Comparison of ENCODE assay signal across 8 cellular contexts in genomic region chr6:100099189-100100074, GRCh38.
DNase-seq lines count a peak whose midpoint lies in the region; ATAC-seq and TF ChIP-seq lines count a peak whose summit lies in the region.

No MANE protein-coding gene starts in this region.

- H2AFZ ChIP-seq in PC-9: no peak overlapping the region

- TF ChIP-seq CTCF in CD4-positive, alpha-beta T cell (IDR thresholded peaks at IDR 0.05): peak; percentile 40
- TF ChIP-seq CTCF in HFFc6 (IDR thresholded peaks at IDR 0.05) (peak; percentile 88), PC-9 (conservative IDR thresholded peaks at IDR 0.05) (peak; percentile 80), tibial nerve (IDR thresholded peaks at IDR 0.05) (peak in 4 of 5 experiments; percentile 36 to 46 (median 42))

- no peaks in the 10 kb centered on the region for H3K4me1 ChIP-seq in PC-9 (replicated peaks; ENCODE audit: insufficient read depth)
- no peaks in the 10 kb centered on the region for H3K4me1 ChIP-seq in tibial nerve

- no peak overlapping the region for H3K4me2 ChIP-seq in PC-9

- H3K4me3 Mint-ChIP-seq in CD4-positive, alpha-beta T cell: no peak overlapping the region
- H3K4me3 Mint-ChIP-seq in HFFc6: no peak overlapping the region
- H3K4me3 Mint-ChIP-seq in activated T-cell treated with anti-CD3 and anti-CD28 coated beads, Interleukin-2, amount 50 U/mL, for 72 hours: no peak overlapping the region

- no peak overlapping the region for H3K27ac ChIP-seq in CD4-positive, alpha-beta T cell (ENCODE audit: low read depth, low read length)
- H3K27ac ChIP-seq in PC-9: no peak overlapping the region
- H3K27ac ChIP-seq in tibial nerve: no peak overlapping the region

- H3K4me3 ChIP-seq in PC-9 (no peak overlapping the region), tibial nerve (no peak overlapping the region)

- H3K36me3 ChIP-seq in PC-9 (ENCODE audit: low read depth) (no peaks in the 10 kb centered on the region), tibial nerve (no peaks in the 10 kb centered on the region)

- intact Hi-C loops in CD4-positive, alpha-beta T cell (cut with DNase I, micrococcal nuclease): loop anchor here (5.0 to 10.0 kb wide), 3 partner anchors 232 to 635 kb away; no protein-coding TSS in a partner anchor
- intact Hi-C loops in PC-9 (cut with micrococcal nuclease; ENCODE audit: unreplicated experiment): loop anchor here (1.0 kb wide), 2 partner anchors 97 to 231 kb away; no protein-coding TSS in a partner anchor

- no peaks in the 10 kb centered on the region for H3F3A ChIP-seq in PC-9 (ENCODE audit: insufficient read depth, low read depth)

- CTCF ChIA-PET in CD4-positive, alpha-beta T cell (lab: Charles Lee): interaction anchor here (1.4 kb wide), 1 partner anchor 232 kb away, joined by 6 read pairs; no protein-coding TSS in a partner anchor
- CTCF ChIA-PET in PC-9 (lab: Charles Lee): interaction anchor here (1.2 to 1.8 kb wide), 2 partner anchors 11 to 98 kb away, joined by 3 to 7 read pairs; no protein-coding TSS in a partner anchor

- no peak for TF ChIP-seq EP300 in tibial nerve (IDR thresholded peaks at IDR 0.05)

- H3K27me3 ChIP-seq in CD4-positive, alpha-beta T cell (ENCODE audit: control insufficient read depth, insufficient read depth, low read length): no peaks in the 10 kb centered on the region
- H3K27me3 ChIP-seq in PC-9 (ENCODE audit: insufficient read depth, low read depth): no peaks in the 10 kb centered on the region
- peaks cover 0 to 3% of the 10 kb centered on the region in 2 donors for H3K27me3 ChIP-seq in tibial nerve

- peaks cover 8% of the 10 kb centered on the region for H3K27me3 Mint-ChIP-seq in CD4-positive, alpha-beta T cell
- no peaks in the 10 kb centered on the region for H3K27me3 Mint-ChIP-seq in HFFc6 (ENCODE audit: insufficient read depth)
- peaks cover 12% of the 10 kb centered on the region for H3K27me3 Mint-ChIP-seq in activated T-cell treated with anti-CD3 and anti-CD28 coated beads, Interleukin-2, amount 50 U/mL, for 72 hours (ENCODE audit: low read depth)

- H3K79me2 ChIP-seq in PC-9 (ENCODE audit: low read depth): no peaks in the 10 kb centered on the region

- H3K27ac Mint-ChIP-seq in CD4-positive, alpha-beta T cell: no peak overlapping the region
- H3K27ac Mint-ChIP-seq in HFFc6: no peak overlapping the region
- H3K27ac Mint-ChIP-seq in activated T-cell treated with anti-CD3 and anti-CD28 coated beads, Interleukin-2, amount 50 U/mL, for 72 hours: no peak overlapping the region

- H3K36me3 Mint-ChIP-seq in CD4-positive, alpha-beta T cell (ENCODE audit: low read depth): no peaks in the 10 kb centered on the region
- H3K36me3 Mint-ChIP-seq in HFFc6 (ENCODE audit: low read depth): no peaks in the 10 kb centered on the region
- H3K36me3 Mint-ChIP-seq in activated T-cell treated with anti-CD3 and anti-CD28 coated beads, Interleukin-2, amount 50 U/mL, for 72 hours (ENCODE audit: insufficient read depth in 2 of 2): no peaks in the 10 kb centered on the region

- DNase-seq in CD4-positive, alpha-beta T cell: no peak
- DNase-seq in HFFc6 (peak; percentile 50), PC-9 (no peak), fibroblast of peridontal ligament (ENCODE audit: extremely low read depth) (peak; percentile 63), tibial nerve (ENCODE audit: low spot score in 2 of 2) (no peak)
- DNase-seq in stimulated activated CD4-positive, alpha-beta T cell treated with anti-CD3 and anti-CD28 coated beads, Interleukin-2, amount 100 ng/mL, for 48 hours: no peak
- DNase-seq in activated T-cell treated with anti-CD3 and anti-CD28 coated beads, Interleukin-2, amount 50 U/mL, for 72 hours: no peak

- WGBS in tibial nerve, 2 donors: 34 to 44% methylated on average over 4 of the region's 4 CpGs

- BruUV-seq in PC-9 (replicated peaks; lab: Mats Ljungman, UMichigan): no TSS peak

- no peaks in the 10 kb centered on the region for H3K9me3 ChIP-seq in CD4-positive, alpha-beta T cell (ENCODE audit: control insufficient read depth, low read length)
- H3K9me3 ChIP-seq in PC-9 (ENCODE audit: insufficient read depth, low read depth) (no peaks in the 10 kb centered on the region), tibial nerve (no peaks in the 10 kb centered on the region)

- TF ChIP-seq POLR2A in tibial nerve (IDR thresholded peaks at IDR 0.05): no peak

- no peak for ATAC-seq in CD4-positive, alpha-beta T cell (ENCODE audit: poor library complexity)
- ATAC-seq in HG02870 (IDR thresholded peaks at IDR 0.05; ENCODE audit: unreplicated experiment): no peak
- no peak for ATAC-seq in activated T-cell treated with anti-CD3 and anti-CD28 coated beads, Interleukin-2, amount 50 U/mL, for 72 hours (replicated peaks in 1 of 2)

- H4K20me1 ChIP-seq in PC-9 (ENCODE audit: insufficient read depth): no peaks in the 10 kb centered on the region

- no peaks in the 10 kb centered on the region for H3K9me3 Mint-ChIP-seq in CD4-positive, alpha-beta T cell
- no peaks in the 10 kb centered on the region for H3K9me3 Mint-ChIP-seq in HFFc6
- H3K9me3 Mint-ChIP-seq in activated T-cell treated with anti-CD3 and anti-CD28 coated beads, Interleukin-2, amount 50 U/mL, for 72 hours: no peaks in the 10 kb centered on the region

- H3K9me2 ChIP-seq in PC-9 (ENCODE audit: insufficient read depth): peaks cover 4% of the 10 kb centered on the region; the same call in 1 of the 2 replicates

- no peaks in the 10 kb centered on the region for H3K4me1 Mint-ChIP-seq in CD4-positive, alpha-beta T cell (ENCODE audit: low read depth)
- peaks cover 53% of the 10 kb centered on the region for H3K4me1 Mint-ChIP-seq in HFFc6 (ENCODE audit: low read depth)
- H3K4me1 Mint-ChIP-seq in activated T-cell treated with anti-CD3 and anti-CD28 coated beads, Interleukin-2, amount 50 U/mL, for 72 hours (ENCODE audit: low read depth): no peaks in the 10 kb centered on the region

- POLR2A ChIA-PET in CD4-positive, alpha-beta T cell (lab: Charles Lee): no interaction called here
- POLR2A ChIA-PET in PC-9 (lab: Charles Lee; ENCODE audit: unreplicated experiment): no interaction called here

Comparison
In these comparisons a context has a peak if more than half of its experiments do, and no peak if none do; other contexts are left out.
1. DNase-seq: peak in HFFc6 (single experiment) and fibroblast of peridontal ligament (single experiment); none in CD4-positive, alpha-beta T cell (0 of 10), PC-9 (0 of 2), tibial nerve (0 of 2), stimulated activated CD4-positive, alpha-beta T cell treated with anti-CD3 and anti-CD28 coated beads, Interleukin-2, amount 100 ng/mL, for 48 hours (0 of 2) and activated T-cell treated with anti-CD3 and anti-CD28 coated beads, Interleukin-2, amount 50 U/mL, for 72 hours (0 of 2).
2. Peak in every context shown above with its lines, with median percentiles within 50 percentile points of each other: CTCF ChIP-seq.